Comparison of ENCODE assay signal across 21 cellular contexts in genomic region chr10:7151538-7151937, GRCh38.
DNase-seq lines count a peak whose midpoint lies in the region; ATAC-seq, FAIRE-seq and TF ChIP-seq lines count a peak whose summit lies in the region.
"Had no signal": no experiment of that assay in that cellular context is flagged by ENCODE, and none has a peak within 500 bp of the region (broad histone marks: within the 10 kb centered on the region; RNA-seq: fewer than 3 reads in every experiment).

No MANE protein-coding gene starts in this region.

- peaks cover 16% of the 10 kb centered on the region for H3K4me1 Mint-ChIP-seq in stimulated activated memory B cell treated with anti-CD40 and anti-IgM and Interleukin-4, amounts not matched to agents 10 μg/mL and 1 μg/mL and 100 μg/mL, for 72 hours

- H3K27ac ChIP-seq in HEK293 (ENCODE audit: extremely low read depth, low read depth, low read length) (no peak overlapping the region), K562 (ENCODE audit: extremely low read depth, low read depth, low read length) (no peak overlapping the region), ascending aorta (no peak overlapping the region)
- H3K27ac ChIP-seq: 22Rv1; A549; BLaER1 treated with 17β-estradiol and CSF1 and Interleukin-3, amounts not matched to agents 10 nM and 100 nM; C4-2B had no signal

- WGBS in K562 (ENCODE audit: insufficient coverage, low coverage, missing lambda C conversion rate) = 2% methylated on average over 4 of the region's 4 CpGs

- TF ChIP-seq EP300 in K562 (IDR thresholded peaks at IDR 0.05; ENCODE audit: low read length) = no peak

- TF ChIP-seq CTCF in HEK293 (tag by site-specific recombination; IDR thresholded peaks at IDR 0.05) (no peak), K562 (IDR thresholded peaks at IDR 0.05 in 2 of 3, conservative IDR thresholded peaks at IDR 0.05 in 1 of 3; ENCODE audit: insufficient read depth in 2 of 3, low read depth in 1 of 3, low read length in 3 of 3) (no peak), ascending aorta (IDR thresholded peaks at IDR 0.05) (no peak)

- H3K9me3 Mint-ChIP-seq in stimulated activated memory B cell treated with anti-CD40 and anti-IgM and Interleukin-4, amounts not matched to agents 10 μg/mL and 1 μg/mL and 100 μg/mL, for 72 hours = no peaks in the 10 kb centered on the region
- H3K9me3 Mint-ChIP-seq: CD4-positive, alpha-beta T cell; CD8-positive, alpha-beta T cell had no signal

- intact Hi-C loops in K562 (cut with micrococcal nuclease) = no loop called here
- intact Hi-C loops in ascending aorta (cut with DNase I) = no loop called here

- H3K36me3 Mint-ChIP-seq in stimulated activated memory B cell treated with anti-CD40 and anti-IgM and Interleukin-4, amounts not matched to agents 10 μg/mL and 1 μg/mL and 100 μg/mL, for 72 hours = no peaks in the 10 kb centered on the region
- H3K36me3 Mint-ChIP-seq: CD8-positive, alpha-beta T cell had no signal

- no peak for FAIRE-seq in K562 (lab: Jason Lieb, UNC)
- FAIRE-seq: A549, D721Med, G401.6, GM12891, GM19239 had no signal

- no peaks in the 10 kb centered on the region for H4K20me1 ChIP-seq in K562 (replicated peaks; ENCODE audit: control insufficient read depth, insufficient read depth, low read length)
- H4K20me1 ChIP-seq: BLaER1 treated with 17β-estradiol and CSF1 and Interleukin-3, amounts not matched to agents 10 nM and 100 nM had no signal

- POLR2A ChIA-PET in HEK293 (lab: Yijun Ruan, JAX) = no interaction called here
- POLR2A ChIA-PET in K562 (lab: Yijun Ruan, JAX) = no interaction called here

- CTCF ChIA-PET in HEK293 (lab: Yijun Ruan, JAX) = no interaction called here
- CTCF ChIA-PET in K562 (lab: Yijun Ruan, JAX; ENCODE audit: low intra/inter-chr PET ratio) = no interaction called here

- no peak overlapping the region for H3K4me3 Mint-ChIP-seq in stimulated activated memory B cell treated with anti-CD40 and anti-IgM and Interleukin-4, amounts not matched to agents 10 μg/mL and 1 μg/mL and 100 μg/mL, for 72 hours
- H3K4me3 Mint-ChIP-seq: B cell; CD4-positive, alpha-beta T cell; CD8-positive, alpha-beta T cell had no signal

- H3K4me2 ChIP-seq in K562 (ENCODE audit: insufficient read depth, low read length) = no peak overlapping the region
- H3K4me2 ChIP-seq: A549; BLaER1 treated with 17β-estradiol and CSF1 and Interleukin-3, amounts not matched to agents 10 nM and 100 nM had no signal

- in situ Hi-C loops in K562 (cut with MboI) = no loop called here

- DNase-seq in K562 (ENCODE audit: extremely low read depth in 1 of 4, low spot score in 3 of 4) (no peak), NCI-H1436 treated with DMSO at 0.1 percent for 48 hours (lab: John Stamatoyannopoulos, UW) (no peak), ascending aorta (ENCODE audit: low spot score in 2 of 2) (no peak)
- DNase-seq: AML-193; Caco-2; Calu3; CD4-positive, alpha-beta T cell; CD8-positive, alpha-beta T cell; DMS79 treated with DMSO at 0.1 percent for 48 hours; GF-D8 had no signal

- no peak for TF ChIP-seq POLR2A in K562 (conservative IDR thresholded peaks at IDR 0.05)

- no peaks in the 10 kb centered on the region for H3K27me3 Mint-ChIP-seq in stimulated activated memory B cell treated with anti-CD40 and anti-IgM and Interleukin-4, amounts not matched to agents 10 μg/mL and 1 μg/mL and 100 μg/mL, for 72 hours

- ATAC-seq in K562 = no peak
- ATAC-seq in stimulated activated memory B cell treated with anti-CD40 and anti-IgM and Interleukin-4, amounts not matched to agents 10 μg/mL and 1 μg/mL and 100 μg/mL, for 72 hours = no peak
- ATAC-seq: A549; CD8-positive, alpha-beta T cell had no signal

- H3K4me3 ChIP-seq in HEK293 (ENCODE audit: low read depth, low read length) (no peak overlapping the region), K562 (no peak overlapping the region), ascending aorta (no peak overlapping the region)
- H3K4me3 ChIP-seq: A549; BLaER1 treated with 17β-estradiol and CSF1 and Interleukin-3, amounts not matched to agents 10 nM and 100 nM had no signal

- no peaks in the 10 kb centered on the region for H3K79me2 ChIP-seq in K562 (ENCODE audit: control insufficient read depth, insufficient read depth, low read length)

- H3K27me3 ChIP-seq in K562 (ENCODE audit: control insufficient read depth in 2 of 2, insufficient read depth in 2 of 2, low read length in 2 of 2) = no peaks in the 10 kb centered on the region
- no peaks in the 10 kb centered on the region for H3K27me3 ChIP-seq in ascending aorta
- H3K27me3 ChIP-seq: BLaER1 treated with 17β-estradiol and CSF1 and Interleukin-3, amounts not matched to agents 10 nM and 100 nM had no signal

- no TSS peak for BruUV-seq in K562 (replicated peaks; lab: Mats Ljungman, UMichigan)

- H2AFZ ChIP-seq in K562 (ENCODE audit: low read depth, low read length) = no peak overlapping the region

- no peaks in the 10 kb centered on the region for H3K9me3 ChIP-seq in HEK293 (ENCODE audit: control insufficient read depth, insufficient read depth, low read depth, low read length)
- H3K9me3 ChIP-seq in K562 (replicated peaks; ENCODE audit: control insufficient read depth, insufficient read depth, low read depth, low read length) = no peaks in the 10 kb centered on the region
- no peaks in the 10 kb centered on the region for H3K9me3 ChIP-seq in ascending aorta
- H3K9me3 ChIP-seq: A549; BLaER1 treated with 17β-estradiol and CSF1 and Interleukin-3, amounts not matched to agents 10 nM and 100 nM; Caco-2 had no signal

- no peak for TF ChIP-seq RAD21 in K562 (CRISPR knock-in tag; conservative IDR thresholded peaks at IDR 0.05 in 1 of 2, IDR thresholded peaks at IDR 0.05 in 1 of 2)

- no peaks in the 10 kb centered on the region for H3K9me1 ChIP-seq in K562 (ENCODE audit: control insufficient read depth, insufficient read depth, low read length)

- H3K27ac Mint-ChIP-seq in stimulated activated memory B cell treated with anti-CD40 and anti-IgM and Interleukin-4, amounts not matched to agents 10 μg/mL and 1 μg/mL and 100 μg/mL, for 72 hours = peak overlapping the region; percentile 14
- H3K27ac Mint-ChIP-seq: B cell; CD4-positive, alpha-beta T cell; CD8-positive, alpha-beta T cell had no signal

- H3K9ac ChIP-seq in K562 (ENCODE audit: insufficient read depth in 1 of 2, low read depth in 2 of 2, low read length in 2 of 2) = no peak overlapping the region
- H3K9ac ChIP-seq: BLaER1 treated with 17β-estradiol and CSF1 and Interleukin-3, amounts not matched to agents 10 nM and 100 nM had no signal

- H3K36me3 ChIP-seq in HEK293 (ENCODE audit: control insufficient read depth in 2 of 2, insufficient read depth in 1 of 2, low read length in 2 of 2) = no peaks in the 10 kb centered on the region
- H3K36me3 ChIP-seq in K562 (ENCODE audit: control insufficient read depth, insufficient read depth, low read length) = no peaks in the 10 kb centered on the region
- H3K36me3 ChIP-seq in ascending aorta = no peaks in the 10 kb centered on the region

- H3K4me1 ChIP-seq in HEK293 (ENCODE audit: control insufficient read depth, insufficient read depth, low read length) = no peaks in the 10 kb centered on the region
- H3K4me1 ChIP-seq in K562 (replicated peaks in 1 of 2; ENCODE audit: control insufficient read depth in 2 of 2, insufficient read depth in 2 of 2, low read length in 2 of 2) = no peaks in the 10 kb centered on the region
- H3K4me1 ChIP-seq in ascending aorta = no peaks in the 10 kb centered on the region
- H3K4me1 ChIP-seq: Caco-2 had no signal

TF ChIP-seq in HEK293, 187 proteins besides CTCF, POLR2A, EP300 and RAD21:
- no peak for TF ChIP-seq ZNF114 (tag by site-specific recombination; IDR thresholded peaks at IDR 0.05)
- no peak for TF ChIP-seq TCF7L2 (IDR thresholded peaks at IDR 0.05; ENCODE audit: borderline replicate concordance, low read depth, low read length)
- peak; percentile 65 for TF ChIP-seq SCRT2 (tag by site-specific recombination; IDR thresholded peaks at IDR 0.05)
- no peak for TF ChIP-seq RBAK (tag by site-specific recombination; IDR thresholded peaks at IDR 0.05)

TF ChIP-seq in K562, 482 proteins besides CTCF, POLR2A, EP300 and RAD21:
- TF ChIP-seq ARID1B (IDR thresholded peaks at IDR 0.05) (peak; percentile 24; the same call in 1 of the 2 replicates), CBFA2T3 (IDR thresholded peaks at IDR 0.05) (peak; percentile 71), TEAD4 (IDR thresholded peaks at IDR 0.05; ENCODE audit: low read length) (peak; percentile 55; the same call in 1 of the 2 replicates), TEAD4 (CRISPR knock-in tag; IDR thresholded peaks at IDR 0.05; ENCODE audit: borderline replicate concordance) (no peak), TAF15 (IDR thresholded peaks at IDR 0.05; ENCODE audit: low read depth, low read length) (no peak), TAL1 (IDR thresholded peaks at IDR 0.05) (peak; percentile 61), ZNF263 (CRISPR knock-in tag; IDR thresholded peaks at IDR 0.05; ENCODE audit: borderline replicate concordance) (no peak), NCOR1 (IDR thresholded peaks at IDR 0.05) (0 out of 2 replicates have a peak, but pooled peaks have one; percentile 35), MBD2 (IDR thresholded peaks at IDR 0.05; ENCODE audit: borderline replicate concordance, low read depth) (no peak), CBFA2T2 (conservative IDR thresholded peaks at IDR 0.05) (peak; percentile 52), BHLHE40 (IDR thresholded peaks at IDR 0.05; ENCODE audit: low read length) (peak; percentile 62; the same call in 1 of the 2 replicates), FOXA3 (CRISPR knock-in tag; conservative IDR thresholded peaks at IDR 0.05 in 1 of 2, IDR thresholded peaks at IDR 0.05 in 1 of 2) (peak; percentile 29 to 33; a peak in 2 of 4 replicates), KDM1A (IDR thresholded peaks at IDR 0.05) (peak; percentile 9 to 40; a peak in 2 of 4 replicates), TCF3 (CRISPR knock-in tag; IDR thresholded peaks at IDR 0.05) (peak; percentile 59; the same call in 1 of the 2 replicates)
